ENCODE assay signal across 1 cellular context in genomic region chr3:42501321-42501680, GRCh38.
A peak's percentile ranks its signal among the peaks of the same experiment; 100 is the strongest.
TF ChIP-seq lines count a peak whose summit lies in the region.

No MANE protein-coding gene starts in this region.

TF ChIP-seq in H1, 55 proteins besides CTCF, POLR2A, EP300 and RAD21 (continued from another document):
- TF ChIP-seq RNF2 (IDR thresholded peaks at IDR 0.05; ENCODE audit: borderline replicate concordance, low read depth, low read length, missing control alignments, poor library complexity, severe bottlenecking) (no peak), SRF (IDR thresholded peaks at IDR 0.05; ENCODE audit: low read depth, low read length) (no peak), KDM4A (IDR thresholded peaks at IDR 0.05; ENCODE audit: low read depth, low read length, severe bottlenecking) (peak; percentile 78)
